ENCODE assay signal across 11 cellular contexts in the genomic region with DNA sequence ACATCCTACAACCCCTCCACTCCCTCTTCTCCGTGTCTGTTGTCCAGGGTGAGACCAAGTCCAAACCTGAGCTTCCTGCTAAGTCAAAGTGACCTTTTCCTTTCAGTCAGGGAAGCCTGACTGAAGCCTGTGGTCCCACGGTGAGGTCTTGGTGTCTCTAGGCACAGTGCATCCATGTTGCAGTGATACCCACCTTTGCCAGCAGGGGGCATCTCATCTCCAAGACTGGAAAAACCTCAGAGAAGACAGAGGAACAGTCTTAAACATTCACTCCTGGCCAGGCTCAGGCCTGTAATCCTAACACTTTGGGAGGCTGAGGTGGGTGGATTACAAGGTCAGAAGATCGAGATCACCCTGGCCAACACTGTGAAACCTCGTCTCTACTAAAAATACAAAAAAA. TPM values are rescaled to one million over a fixed set of nuclear protein-coding genes. Genes with fewer than 3 reads are reported as not detected.
A peak's percentile ranks its signal among the peaks of the same experiment; 100 is the strongest.
DNase-seq lines count a peak whose midpoint lies in the region; ATAC-seq and TF ChIP-seq lines count a peak whose summit lies in the region.
"Not testable (repeated sequence)": the region's sequence is repeated elsewhere in the genome, so short reads cannot be mapped to it uniquely, and the experiment has no call there.
"Had no signal": no experiment of that assay in that cellular context is flagged by ENCODE, and none has a peak within 500 bp of the region (broad histone marks: within the 10 kb centered on the region; RNA-seq: fewer than 3 reads in every experiment).

No MANE protein-coding gene starts in this region.

- not testable (repeated sequence) for H2AFZ ChIP-seq in KMS-11 (ENCODE audit: low read depth)

- H3K9ac ChIP-seq in KMS-11; liver (ENCODE audit: low read depth in 1 of 2, low read length in 2 of 2): not testable (repeated sequence)

- H3K4me1 ChIP-seq in KMS-11 (ENCODE audit: low read depth, poor library complexity, severe bottlenecking); liver (ENCODE audit: control insufficient read depth in 4 of 4, insufficient read depth in 4 of 4, low read length in 3 of 4): not testable (repeated sequence)

- H4K20me1 ChIP-seq in KMS-11 (ENCODE audit: insufficient read depth): not testable (repeated sequence)

- intact Hi-C loops in CD14-positive monocyte (cut with micrococcal nuclease): not testable (repeated sequence)

- not testable (repeated sequence) for H3K27me3 ChIP-seq in KMS-11 (ENCODE audit: insufficient read depth, low read depth); liver (ENCODE audit: control insufficient read depth in 4 of 4, insufficient read depth in 4 of 4, low read length in 3 of 4)

- ATAC-seq in GM18909 (IDR thresholded peaks at IDR 0.05; ENCODE audit: poor library complexity, unreplicated experiment): peak; percentile 65

- peak; percentile 48 to 71 for TF ChIP-seq RAD21 in liver (IDR thresholded peaks at IDR 0.05)

- not testable (repeated sequence) for H3K79me2 ChIP-seq in KMS-11 (ENCODE audit: insufficient read depth, low read depth)

- TF ChIP-seq CTCF in CD14-positive monocyte (IDR thresholded peaks at IDR 0.05) (peak; percentile 31), KMS-11 (conservative IDR thresholded peaks at IDR 0.05; ENCODE audit: low read depth, low read length) (peak; percentile 55), liver (IDR thresholded peaks at IDR 0.05; ENCODE audit: low read depth, low read length, missing input control) (peak; percentile 40)

- H3K36me3 ChIP-seq in KMS-11 (ENCODE audit: insufficient read depth); liver (ENCODE audit: control insufficient read depth in 4 of 4, insufficient read depth in 3 of 4, low read depth in 1 of 4, low read length in 3 of 4): not testable (repeated sequence)

- H3K4me2 ChIP-seq in KMS-11: not testable (repeated sequence)

- WGBS in liver: 38% methylated on average over 4 of the region's 4 CpGs

- H3K27me3 Mint-ChIP-seq in CD14-positive monocyte (ENCODE audit: low read depth in 3 of 3): peaks cover 2 to 14% (median 2%) of the 10 kb centered on the region in 3 donors
- peaks cover 58% of the 10 kb centered on the region for H3K27me3 Mint-ChIP-seq in activated T-cell treated with anti-CD3 and anti-CD28 coated beads, Interleukin-2, amount 50 U/mL, for 24 hours

- not testable (repeated sequence) for H3K9me3 Mint-ChIP-seq in CD14-positive monocyte; activated T-cell treated with anti-CD3 and anti-CD28 coated beads, Interleukin-2, amount 50 U/mL, for 24 hours

- not testable (repeated sequence) for H3K4me3 ChIP-seq in KMS-11 (IDR thresholded peaks at IDR 0.05; ENCODE audit: insufficient read depth, low read depth, low read length); liver (ENCODE audit: low read depth in 1 of 3, low read length in 3 of 3)

- DNase-seq in CD14-positive monocyte (ENCODE audit: low spot score): not testable (repeated sequence)
- DNase-seq in SHP77 (lab: John Stamatoyannopoulos, UW) (peak; percentile 44 to 68), erythroblast (lab: John Stamatoyannopoulos, UW) (peak; percentile 73 to 85)
- DNase-seq in activated T-cell treated with anti-CD3 and anti-CD28 coated beads, Interleukin-2, amount 50 U/mL, for 24 hours: peak; percentile 70
- peak; percentile 35 for DNase-seq in stimulated activated CD4-positive, alpha-beta T cell treated with anti-CD3 and anti-CD28 coated beads, Interleukin-4, amount 100 ng/mL, for 1 hour

- not testable (repeated sequence) for TF ChIP-seq POLR2A in erythroblast (IDR thresholded peaks at IDR 0.05; ENCODE audit: low read length)

- H3K27ac Mint-ChIP-seq in CD14-positive monocyte: peak overlapping the region in 1 of 7 donors; percentile 68
- H3K27ac Mint-ChIP-seq in activated T-cell treated with anti-CD3 and anti-CD28 coated beads, Interleukin-2, amount 50 U/mL, for 24 hours: not testable (repeated sequence)

- H3K9me3 ChIP-seq in liver (ENCODE audit: control insufficient read depth in 4 of 4, low read length in 3 of 4): not testable (repeated sequence)

- not testable (repeated sequence) for H3K4me3 Mint-ChIP-seq in CD14-positive monocyte; activated T-cell treated with anti-CD3 and anti-CD28 coated beads, Interleukin-2, amount 50 U/mL, for 24 hours

- not testable (repeated sequence) for H3K4me1 Mint-ChIP-seq in CD14-positive monocyte; activated T-cell treated with anti-CD3 and anti-CD28 coated beads, Interleukin-2, amount 50 U/mL, for 24 hours (ENCODE audit: low read depth)

- H3K36me3 Mint-ChIP-seq in CD14-positive monocyte; activated T-cell treated with anti-CD3 and anti-CD28 coated beads, Interleukin-2, amount 50 U/mL, for 24 hours (ENCODE audit: low read depth): not testable (repeated sequence)

- H3K27ac ChIP-seq in KMS-11; liver (ENCODE audit: low read depth in 1 of 2, low read length in 2 of 2): not testable (repeated sequence)

RNA-seq across cellular contexts. Expression of a gene that starts 23.4 kb away (rescaled TPM):
- polyA plus RNA-seq in CD14-positive monocyte: not detected
- not detected for total RNA-seq in liver
- polyA plus RNA-seq in liver: not detected
- total RNA-seq: naive thymus-derived CD8-positive, alpha-beta T cell; Right ventricle myocardium inferior; suprapubic skin had no signal
- polyA plus RNA-seq: naive thymus-derived CD8-positive, alpha-beta T cell had no signal
